1 cellular context compared by ENCODE assay signal in genomic region chr7:151248191-151249033, GRCh38.
A peak's percentile ranks its signal among the peaks of the same experiment; 100 is the strongest.
TF ChIP-seq lines count a peak whose summit lies in the region.

SMARCD3 (minus strand) TSS chr7:151248694; CDS start chr7:151248562, 132 bp downstream.

TF ChIP-seq in WTC11, 78 proteins besides CTCF, POLR2A, EP300 and RAD21:
- 0 out of 2 replicates have a peak, but pooled peaks have one; percentile 23 for TF ChIP-seq ARID4B (CRISPR knock-in tag; IDR thresholded peaks at IDR 0.05; ENCODE audit: borderline replicate concordance)
- TF ChIP-seq CBFB (CRISPR knock-in tag; IDR thresholded peaks at IDR 0.05; ENCODE audit: low read depth) = no peak
TF ChIP-seq in WTC11: peak in this region for 1.
